Comparison of ENCODE assay signal across 8 cellular contexts in the genomic region with DNA sequence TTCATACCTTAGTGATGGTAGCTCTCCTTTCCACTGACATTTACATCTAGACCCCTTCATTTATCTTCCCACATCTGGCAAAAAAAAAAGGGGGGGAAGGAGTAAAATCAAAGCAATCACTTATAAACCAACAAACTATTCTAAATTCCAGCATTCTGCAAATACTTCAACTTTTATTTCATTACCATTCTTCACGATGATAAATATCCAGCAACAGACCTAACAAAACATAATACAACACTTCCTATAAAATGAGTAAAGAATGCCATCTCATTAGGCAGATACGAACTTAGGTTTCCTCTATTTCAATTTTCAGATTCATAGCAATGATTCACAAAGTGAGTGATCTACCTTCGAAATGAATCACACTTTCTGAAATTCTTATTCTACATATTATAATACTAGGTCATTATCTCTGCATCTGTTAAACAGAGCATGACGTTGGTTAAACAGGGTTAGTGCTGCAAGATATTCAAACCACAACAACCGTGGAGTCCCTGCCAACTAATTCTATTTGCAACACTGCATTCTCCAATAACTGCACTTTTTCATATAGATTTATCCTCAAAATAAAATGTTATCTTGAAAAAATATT. TPM values are rescaled to one million over a fixed set of nuclear protein-coding genes. Genes with fewer than 3 reads are reported as not detected.
DNase-seq lines count a peak whose midpoint lies in the region; ATAC-seq and TF ChIP-seq lines count a peak whose summit lies in the region.

A gene with protein sequence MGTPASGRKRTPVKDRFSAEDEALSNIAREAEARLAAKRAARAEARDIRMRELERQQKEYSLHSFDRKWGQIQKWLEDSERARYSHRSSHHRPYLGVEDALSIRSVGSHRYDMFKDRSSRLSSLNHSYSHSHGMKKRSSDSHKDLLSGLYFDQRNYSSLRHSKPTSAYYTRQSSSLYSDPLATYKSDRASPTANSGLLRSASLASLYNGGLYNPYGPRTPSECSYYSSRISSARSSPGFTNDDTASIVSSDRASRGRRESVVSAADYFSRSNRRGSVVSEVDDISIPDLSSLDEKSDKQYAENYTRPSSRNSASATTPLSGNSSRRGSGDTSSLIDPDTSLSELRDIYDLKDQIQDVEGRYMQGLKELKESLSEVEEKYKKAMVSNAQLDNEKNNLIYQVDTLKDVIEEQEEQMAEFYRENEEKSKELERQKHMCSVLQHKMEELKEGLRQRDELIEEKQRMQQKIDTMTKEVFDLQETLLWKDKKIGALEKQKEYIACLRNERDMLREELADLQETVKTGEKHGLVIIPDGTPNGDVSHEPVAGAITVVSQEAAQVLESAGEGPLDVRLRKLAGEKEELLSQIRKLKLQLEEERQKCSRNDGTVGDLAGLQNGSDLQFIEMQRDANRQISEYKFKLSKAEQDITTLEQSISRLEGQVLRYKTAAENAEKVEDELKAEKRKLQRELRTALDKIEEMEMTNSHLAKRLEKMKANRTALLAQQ (minus strand): TSS at position 51 of the 595 bp plus-strand sequence. CDS start 25,599 bp downstream, outside the sequence.

- peaks cover 32% of the 10 kb centered on the region for H4K20me1 ChIP-seq in neural progenitor cell (ENCODE audit: low read depth)

- ATAC-seq in HG03354 (IDR thresholded peaks at IDR 0.05; ENCODE audit: poor library complexity, severe bottlenecking, unreplicated experiment) (peak; percentile 34), HG03280 (IDR thresholded peaks at IDR 0.05; ENCODE audit: unreplicated experiment) (no peak), GM21447 (IDR thresholded peaks at IDR 0.05; ENCODE audit: unreplicated experiment) (no peak)

- peaks cover 68% of the 10 kb centered on the region for H3K79me2 ChIP-seq in neural progenitor cell (ENCODE audit: low read depth)

- H3K36me3 Mint-ChIP-seq in neural progenitor cell = peaks cover 8% of the 10 kb centered on the region

- H3K4me3 Mint-ChIP-seq in neural progenitor cell = peak within 1 kb of the TSS; percentile 97

- H3K27ac Mint-ChIP-seq in neural progenitor cell = peak within 1 kb of the TSS; percentile 33

- H3K9me3 ChIP-seq in WERI-Rb-1 (ENCODE audit: severe bottlenecking) (no peaks in the 10 kb centered on the region), neural progenitor cell (ENCODE audit: low read depth) (no peaks in the 10 kb centered on the region)

- peak within 1 kb of the TSS; percentile 96 for H3K4me3 ChIP-seq in WERI-Rb-1 (ENCODE audit: low read depth, low read length)
- H3K4me3 ChIP-seq in fibroblast of pulmonary artery (replicated peaks; ENCODE audit: low read depth, low read length) = peak within 1 kb of the TSS; percentile 90
- peak within 1 kb of the TSS; percentile 97 for H3K4me3 ChIP-seq in neural progenitor cell

- no peak within 1 kb of the TSS; the same call in 1 of the 2 replicates for H3K27ac ChIP-seq in WERI-Rb-1
- peak within 1 kb of the TSS; percentile 92 for H3K27ac ChIP-seq in neural progenitor cell

- DNase-seq in DMS 273 (lab: John Stamatoyannopoulos, UW; ENCODE audit: unreplicated experiment) (peak; percentile 5), DMS 273 treated with DMSO at 0.1 percent for 48 hours (lab: John Stamatoyannopoulos, UW) (no peak), WERI-Rb-1 (no peak), fibroblast of pulmonary artery (ENCODE audit: low read depth) (peak; percentile 69), neural progenitor cell (ENCODE audit: low spot score) (no peak)

- TF ChIP-seq CTCF in WERI-Rb-1 (IDR thresholded peaks at IDR 0.05; ENCODE audit: low read depth, low read length) = no peak
- no peak for TF ChIP-seq CTCF in fibroblast of pulmonary artery (IDR thresholded peaks at IDR 0.05; ENCODE audit: low read length, missing control alignments)
- TF ChIP-seq CTCF in neural progenitor cell (IDR thresholded peaks at IDR 0.05) = no peak

- no peaks in the 10 kb centered on the region for H3K9me3 Mint-ChIP-seq in neural progenitor cell

- H3K27me3 Mint-ChIP-seq in neural progenitor cell (ENCODE audit: insufficient read depth, low read depth) = no peaks in the 10 kb centered on the region

- H3K4me2 ChIP-seq in neural progenitor cell = peak within 1 kb of the TSS; percentile 77

- peak within 1 kb of the TSS; percentile 77 for H3K9ac ChIP-seq in neural progenitor cell

- H3K4me1 Mint-ChIP-seq in neural progenitor cell = peaks cover 32% of the 10 kb centered on the region

- H3K36me3 ChIP-seq in WERI-Rb-1 (peaks cover 22% of the 10 kb centered on the region), neural progenitor cell (no peaks in the 10 kb centered on the region)

- H2AFZ ChIP-seq in neural progenitor cell (replicated peaks) = peak within 1 kb of the TSS; percentile 90

- H3F3A ChIP-seq in neural progenitor cell (ENCODE audit: low read depth) = peaks cover 22% of the 10 kb centered on the region

- H3K4me1 ChIP-seq in neural progenitor cell = peaks cover 16% of the 10 kb centered on the region

- H3K27me3 ChIP-seq in WERI-Rb-1 (ENCODE audit: insufficient read depth, low read depth, severe bottlenecking) (no peaks in the 10 kb centered on the region), neural progenitor cell (no peaks in the 10 kb centered on the region)

RNA-seq across cellular contexts. Expression of the gene that starts here (rescaled TPM):
- 29.5 and 36.7 TPM in 2 replicates for total RNA-seq in neural progenitor cell (ENCODE audit: low replicate concordance)

Comparison
In these comparisons a context has a peak if more than half of its experiments do, and no peak if none do; other contexts are left out.
1. DNase-seq: peak in DMS 273 (single experiment) and fibroblast of pulmonary artery (single experiment); none in DMS 273 treated with DMSO at 0.1 percent for 48 hours (single experiment), WERI-Rb-1 (single experiment) and neural progenitor cell (single experiment).
2. Peak in every context shown above with its lines, with median percentiles within 50 percentile points of each other: H3K4me3 ChIP-seq.